In genomic region chr3:132723024-132723462, GRCh38 we compare ENCODE assay signal across 1 cellular context.
TF ChIP-seq lines count a peak whose summit lies in the region.

No MANE protein-coding gene starts in this region.

TF ChIP-seq in K562, 482 proteins besides CTCF, POLR2A, EP300 and RAD21 (continued from another document and continues in another):
- TF ChIP-seq, protein P1, sequence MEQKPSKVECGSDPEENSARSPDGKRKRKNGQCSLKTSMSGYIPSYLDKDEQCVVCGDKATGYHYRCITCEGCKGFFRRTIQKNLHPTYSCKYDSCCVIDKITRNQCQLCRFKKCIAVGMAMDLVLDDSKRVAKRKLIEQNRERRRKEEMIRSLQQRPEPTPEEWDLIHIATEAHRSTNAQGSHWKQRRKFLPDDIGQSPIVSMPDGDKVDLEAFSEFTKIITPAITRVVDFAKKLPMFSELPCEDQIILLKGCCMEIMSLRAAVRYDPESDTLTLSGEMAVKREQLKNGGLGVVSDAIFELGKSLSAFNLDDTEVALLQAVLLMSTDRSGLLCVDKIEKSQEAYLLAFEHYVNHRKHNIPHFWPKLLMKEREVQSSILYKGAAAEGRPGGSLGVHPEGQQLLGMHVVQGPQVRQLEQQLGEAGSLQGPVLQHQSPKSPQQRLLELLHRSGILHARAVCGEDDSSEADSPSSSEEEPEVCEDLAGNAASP (IDR thresholded peaks at IDR 0.05) = no peak
- TF ChIP-seq GABPA (tag; conservative IDR thresholded peaks at IDR 0.05; ENCODE audit: low read depth) (0 out of 2 replicates have a peak, but pooled peaks have one; percentile 30), ARID1B (IDR thresholded peaks at IDR 0.05) (no peak), ZC3H4 (CRISPR knock-in tag; IDR thresholded peaks at IDR 0.05; ENCODE audit: borderline replicate concordance) (no peak), REST (CRISPR knock-in tag; IDR thresholded peaks at IDR 0.05; ENCODE audit: low read depth) (no peak), TAF15 (IDR thresholded peaks at IDR 0.05; ENCODE audit: low read depth, low read length) (no peak), POLR2H (tag; IDR thresholded peaks at IDR 0.05; ENCODE audit: low read depth) (no peak), SAP30 (IDR thresholded peaks at IDR 0.05; ENCODE audit: borderline replicate concordance, insufficient read depth, low read depth, low read length, poor library complexity, severe bottlenecking) (no peak), RHOXF2B (CRISPR knock-in tag; conservative IDR thresholded peaks at IDR 0.05) (no peak), CBFB (CRISPR knock-in tag; IDR thresholded peaks at IDR 0.05) (no peak), ZNF584 (CRISPR knock-in tag; IDR thresholded peaks at IDR 0.05; ENCODE audit: low read depth) (no peak), CC2D1A (IDR thresholded peaks at IDR 0.05) (no peak), CEBPB (tag; IDR thresholded peaks at IDR 0.05) (peak; percentile 30; the same call in 1 of the 2 replicates), ATF1 (CRISPR knock-in tag; IDR thresholded peaks at IDR 0.05) (no peak), ATF1 (tag; IDR thresholded peaks at IDR 0.05) (no peak), ZNF253 (CRISPR knock-in tag; conservative IDR thresholded peaks at IDR 0.05) (no peak), NCOA4 (IDR thresholded peaks at IDR 0.05; ENCODE audit: partially characterized antibody) (no peak), HSF4 (CRISPR knock-in tag; IDR thresholded peaks at IDR 0.05; ENCODE audit: borderline replicate concordance) (no peak), STAT5B (CRISPR knock-in tag; IDR thresholded peaks at IDR 0.05) (no peak), THAP12 (CRISPR knock-in tag; IDR thresholded peaks at IDR 0.05) (0 out of 2 replicates have a peak, but pooled peaks have one; percentile 60), HNRNPLL (IDR thresholded peaks at IDR 0.05; ENCODE audit: low read depth, low read length, poor library complexity, severe bottlenecking) (peak; percentile 40), ZNF263 (CRISPR knock-in tag; IDR thresholded peaks at IDR 0.05; ENCODE audit: borderline replicate concordance) (peak; percentile 76), MCM7 (IDR thresholded peaks at IDR 0.05) (no peak), SUPT5H (IDR thresholded peaks at IDR 0.05) (0 out of 2 replicates have a peak, but pooled peaks have one; percentile 21), HDAC1 (IDR thresholded peaks at IDR 0.05) (no peak; a peak in 1 of 4 replicates), ZNF583 (CRISPR knock-in tag; IDR thresholded peaks at IDR 0.05) (no peak), GTF2F1 (IDR thresholded peaks at IDR 0.05; ENCODE audit: low read depth, low read length) (no peak), ZBTB7A (IDR thresholded peaks at IDR 0.05; ENCODE audit: borderline replicate concordance, control insufficient read depth, low read depth, low read length) (no peak), SMARCA5 (IDR thresholded peaks at IDR 0.05) (no peak), TFAM (CRISPR knock-in tag; conservative IDR thresholded peaks at IDR 0.05) (no peak), HOXB6 (CRISPR knock-in tag; IDR thresholded peaks at IDR 0.05; ENCODE audit: borderline replicate concordance) (no peak), XRCC3 (IDR thresholded peaks at IDR 0.05) (no peak), SAFB (IDR thresholded peaks at IDR 0.05; ENCODE audit: borderline replicate concordance, low read depth, low read length) (peak; percentile 38; the same call in 1 of the 2 replicates), SRSF7 (optimal IDR thresholded peaks at IDR 0.05; ENCODE audit: low read depth, low read length) (no peak), ZFP1 (CRISPR knock-in tag; IDR thresholded peaks at IDR 0.05) (no peak), ERF (CRISPR knock-in tag; IDR thresholded peaks at IDR 0.05) (0 out of 2 replicates have a peak, but pooled peaks have one; percentile 57), IRF9 (tag; IDR thresholded peaks at IDR 0.05) (no peak), NFE2 (IDR thresholded peaks at IDR 0.05; ENCODE audit: low read depth) (no peak), ATF3 (IDR thresholded peaks at IDR 0.05) (no peak), ATF3 (CRISPR knock-in tag; conservative IDR thresholded peaks at IDR 0.05) (no peak), PHF8 (IDR thresholded peaks at IDR 0.05; ENCODE audit: borderline replicate concordance, low read length) (peak; percentile 50; the same call in 1 of the 2 replicates), RBM14 (IDR thresholded peaks at IDR 0.05; ENCODE audit: borderline replicate concordance, insufficient read depth, low read depth, low read length) (no peak), ARID3B (CRISPR knock-in tag; IDR thresholded peaks at IDR 0.05; ENCODE audit: borderline replicate concordance) (no peak), ETV1 (tag; conservative IDR thresholded peaks at IDR 0.05; ENCODE audit: low read depth) (peak; percentile 43)
- TF ChIP-seq, protein P2, sequence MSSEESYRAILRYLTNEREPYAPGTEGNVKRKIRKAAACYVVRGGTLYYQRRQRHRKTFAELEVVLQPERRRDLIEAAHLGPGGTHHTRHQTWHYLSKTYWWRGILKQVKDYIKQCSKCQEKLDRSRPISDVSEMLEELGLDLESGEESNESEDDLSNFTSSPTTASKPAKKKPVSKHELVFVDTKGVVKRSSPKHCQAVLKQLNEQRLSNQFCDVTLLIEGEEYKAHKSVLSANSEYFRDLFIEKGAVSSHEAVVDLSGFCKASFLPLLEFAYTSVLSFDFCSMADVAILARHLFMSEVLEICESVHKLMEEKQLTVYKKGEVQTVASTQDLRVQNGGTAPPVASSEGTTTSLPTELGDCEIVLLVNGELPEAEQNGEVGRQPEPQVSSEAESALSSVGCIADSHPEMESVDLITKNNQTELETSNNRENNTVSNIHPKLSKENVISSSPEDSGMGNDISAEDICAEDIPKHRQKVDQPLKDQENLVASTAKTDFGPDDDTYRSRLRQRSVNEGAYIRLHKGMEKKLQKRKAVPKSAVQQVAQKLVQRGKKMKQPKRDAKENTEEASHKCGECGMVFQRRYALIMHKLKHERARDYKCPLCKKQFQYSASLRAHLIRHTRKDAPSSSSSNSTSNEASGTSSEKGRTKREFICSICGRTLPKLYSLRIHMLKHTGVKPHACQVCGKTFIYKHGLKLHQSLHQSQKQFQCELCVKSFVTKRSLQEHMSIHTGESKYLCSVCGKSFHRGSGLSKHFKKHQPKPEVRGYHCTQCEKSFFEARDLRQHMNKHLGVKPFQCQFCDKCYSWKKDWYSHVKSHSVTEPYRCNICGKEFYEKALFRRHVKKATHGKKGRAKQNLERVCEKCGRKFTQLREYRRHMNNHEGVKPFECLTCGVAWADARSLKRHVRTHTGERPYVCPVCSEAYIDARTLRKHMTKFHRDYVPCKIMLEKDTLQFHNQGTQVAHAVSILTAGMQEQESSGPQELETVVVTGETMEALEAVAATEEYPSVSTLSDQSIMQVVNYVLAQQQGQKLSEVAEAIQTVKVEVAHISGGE (CRISPR knock-in tag; IDR thresholded peaks at IDR 0.05) = peak in 2 of 3 experiments; percentile 49 to 63; a peak in 2 of 6 replicates
- TF ChIP-seq, protein P3, sequence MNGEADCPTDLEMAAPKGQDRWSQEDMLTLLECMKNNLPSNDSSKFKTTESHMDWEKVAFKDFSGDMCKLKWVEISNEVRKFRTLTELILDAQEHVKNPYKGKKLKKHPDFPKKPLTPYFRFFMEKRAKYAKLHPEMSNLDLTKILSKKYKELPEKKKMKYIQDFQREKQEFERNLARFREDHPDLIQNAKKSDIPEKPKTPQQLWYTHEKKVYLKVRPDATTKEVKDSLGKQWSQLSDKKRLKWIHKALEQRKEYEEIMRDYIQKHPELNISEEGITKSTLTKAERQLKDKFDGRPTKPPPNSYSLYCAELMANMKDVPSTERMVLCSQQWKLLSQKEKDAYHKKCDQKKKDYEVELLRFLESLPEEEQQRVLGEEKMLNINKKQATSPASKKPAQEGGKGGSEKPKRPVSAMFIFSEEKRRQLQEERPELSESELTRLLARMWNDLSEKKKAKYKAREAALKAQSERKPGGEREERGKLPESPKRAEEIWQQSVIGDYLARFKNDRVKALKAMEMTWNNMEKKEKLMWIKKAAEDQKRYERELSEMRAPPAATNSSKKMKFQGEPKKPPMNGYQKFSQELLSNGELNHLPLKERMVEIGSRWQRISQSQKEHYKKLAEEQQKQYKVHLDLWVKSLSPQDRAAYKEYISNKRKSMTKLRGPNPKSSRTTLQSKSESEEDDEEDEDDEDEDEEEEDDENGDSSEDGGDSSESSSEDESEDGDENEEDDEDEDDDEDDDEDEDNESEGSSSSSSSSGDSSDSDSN (IDR thresholded peaks at IDR 0.05; ENCODE audit: borderline replicate concordance in 1 of 2, low read depth in 2 of 2, low read length in 2 of 2) = 0 out of 4 replicates have a peak, but pooled peaks of 1 of the 2 experiments have one; percentile 26
- TF ChIP-seq, protein P4, sequence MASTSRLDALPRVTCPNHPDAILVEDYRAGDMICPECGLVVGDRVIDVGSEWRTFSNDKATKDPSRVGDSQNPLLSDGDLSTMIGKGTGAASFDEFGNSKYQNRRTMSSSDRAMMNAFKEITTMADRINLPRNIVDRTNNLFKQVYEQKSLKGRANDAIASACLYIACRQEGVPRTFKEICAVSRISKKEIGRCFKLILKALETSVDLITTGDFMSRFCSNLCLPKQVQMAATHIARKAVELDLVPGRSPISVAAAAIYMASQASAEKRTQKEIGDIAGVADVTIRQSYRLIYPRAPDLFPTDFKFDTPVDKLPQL (IDR thresholded peaks at IDR 0.05; ENCODE audit: extremely low read depth, insufficient read length) = no peak
- TF ChIP-seq, protein P5, sequence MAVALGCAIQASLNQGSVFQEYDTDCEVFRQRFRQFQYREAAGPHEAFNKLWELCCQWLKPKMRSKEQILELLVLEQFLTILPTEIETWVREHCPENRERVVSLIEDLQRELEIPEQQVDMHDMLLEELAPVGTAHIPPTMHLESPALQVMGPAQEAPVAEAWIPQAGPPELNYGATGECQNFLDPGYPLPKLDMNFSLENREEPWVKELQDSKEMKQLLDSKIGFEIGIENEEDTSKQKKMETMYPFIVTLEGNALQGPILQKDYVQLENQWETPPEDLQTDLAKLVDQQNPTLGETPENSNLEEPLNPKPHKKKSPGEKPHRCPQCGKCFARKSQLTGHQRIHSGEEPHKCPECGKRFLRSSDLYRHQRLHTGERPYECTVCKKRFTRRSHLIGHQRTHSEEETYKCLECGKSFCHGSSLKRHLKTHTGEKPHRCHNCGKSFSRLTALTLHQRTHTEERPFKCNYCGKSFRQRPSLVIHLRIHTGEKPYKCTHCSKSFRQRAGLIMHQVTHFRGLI (CRISPR knock-in tag; IDR thresholded peaks at IDR 0.05) = no peak
